15 cellular contexts compared by ENCODE assay signal in genomic region chr9:17318821-17319320, GRCh38.
"Had no signal": no experiment of that assay in that cellular context is flagged by ENCODE, and none has a peak within 500 bp of the region (broad histone marks: within the 10 kb centered on the region; RNA-seq: fewer than 3 reads in every experiment).

No MANE protein-coding gene starts in this region.

- H3K4me3 ChIP-seq: cardiac muscle cell, dorsolateral prefrontal cortex, thyroid gland had no signal

- H3K4me1 Mint-ChIP-seq: activated B cell treated with CpG ODN at 0.5 μM for 24 hours; activated naive CD8-positive, alpha-beta T cell treated with anti-CD3 and anti-CD28 coated beads, Interleukin-2, amount 10 ng/mL, durations not matched to agents 7 days and 5 days; stimulated activated memory B cell treated with anti-CD40 and anti-IgM and Interleukin-4, amounts not matched to agents 10 μg/mL and 1 μg/mL and 100 μg/mL, for 72 hours had no signal

- H3K9me3 Mint-ChIP-seq: activated B cell treated with CpG ODN at 0.5 μM for 24 hours; activated naive CD8-positive, alpha-beta T cell treated with anti-CD3 and anti-CD28 coated beads, Interleukin-2, amount 10 ng/mL, durations not matched to agents 7 days and 5 days; natural killer cell treated with Interleukin-12 subunit alpha and Interleukin-12 subunit beta and Interleukin-15 and Interleukin-18, amount 100 ng/mL, for 72 hours; stimulated activated memory B cell treated with anti-CD40 and anti-IgM and Interleukin-4, amounts not matched to agents 10 μg/mL and 1 μg/mL and 100 μg/mL, for 72 hours had no signal

- DNase-seq: activated B cell treated with CpG ODN at 0.5 μM for 24 hours; activated CD4-positive, alpha-beta T cell treated with anti-CD3 and anti-CD28 coated beads for 48 hours; activated CD8-positive, alpha-beta memory T cell treated with anti-CD3 and anti-CD28 coated beads, Interleukin-2, amount 50 U/mL, for 48 hours; activated naive CD8-positive, alpha-beta T cell treated with anti-CD3 and anti-CD28 coated beads, Interleukin-2, amount 10 ng/mL, durations not matched to agents 7 days and 5 days; aorta; dorsolateral prefrontal cortex; foreskin melanocyte; kidney glomerular epithelial cell; mesendoderm; posterior cingulate gyrus; retina; thyroid gland had no signal

- H3K27ac ChIP-seq: cardiac muscle cell, dorsolateral prefrontal cortex, thyroid gland had no signal

- H3K4me1 ChIP-seq: thyroid gland had no signal

- ATAC-seq: natural killer cell treated with Interleukin-12 subunit alpha and Interleukin-12 subunit beta and Interleukin-15 and Interleukin-18, amount 100 ng/mL, for 72 hours; stimulated activated memory B cell treated with anti-CD40 and anti-IgM and Interleukin-4, amounts not matched to agents 10 μg/mL and 1 μg/mL and 100 μg/mL, for 72 hours had no signal

- H3K27me3 Mint-ChIP-seq: activated B cell treated with CpG ODN at 0.5 μM for 24 hours; activated naive CD8-positive, alpha-beta T cell treated with anti-CD3 and anti-CD28 coated beads, Interleukin-2, amount 10 ng/mL, durations not matched to agents 7 days and 5 days; natural killer cell treated with Interleukin-12 subunit alpha and Interleukin-12 subunit beta and Interleukin-15 and Interleukin-18, amount 100 ng/mL, for 72 hours; stimulated activated memory B cell treated with anti-CD40 and anti-IgM and Interleukin-4, amounts not matched to agents 10 μg/mL and 1 μg/mL and 100 μg/mL, for 72 hours had no signal

- H3K27me3 ChIP-seq: cardiac muscle cell, dorsolateral prefrontal cortex, thyroid gland had no signal

- H3K27ac Mint-ChIP-seq: activated B cell treated with CpG ODN at 0.5 μM for 24 hours; activated naive CD8-positive, alpha-beta T cell treated with anti-CD3 and anti-CD28 coated beads, Interleukin-2, amount 10 ng/mL, durations not matched to agents 7 days and 5 days; natural killer cell treated with Interleukin-12 subunit alpha and Interleukin-12 subunit beta and Interleukin-15 and Interleukin-18, amount 100 ng/mL, for 72 hours; stimulated activated memory B cell treated with anti-CD40 and anti-IgM and Interleukin-4, amounts not matched to agents 10 μg/mL and 1 μg/mL and 100 μg/mL, for 72 hours had no signal

- H3K4me3 Mint-ChIP-seq: activated B cell treated with CpG ODN at 0.5 μM for 24 hours; activated naive CD8-positive, alpha-beta T cell treated with anti-CD3 and anti-CD28 coated beads, Interleukin-2, amount 10 ng/mL, durations not matched to agents 7 days and 5 days; natural killer cell treated with Interleukin-12 subunit alpha and Interleukin-12 subunit beta and Interleukin-15 and Interleukin-18, amount 100 ng/mL, for 72 hours; stimulated activated memory B cell treated with anti-CD40 and anti-IgM and Interleukin-4, amounts not matched to agents 10 μg/mL and 1 μg/mL and 100 μg/mL, for 72 hours had no signal

- H3K9me3 ChIP-seq: thyroid gland had no signal

- H3K36me3 Mint-ChIP-seq: activated naive CD8-positive, alpha-beta T cell treated with anti-CD3 and anti-CD28 coated beads, Interleukin-2, amount 10 ng/mL, durations not matched to agents 7 days and 5 days; natural killer cell treated with Interleukin-12 subunit alpha and Interleukin-12 subunit beta and Interleukin-15 and Interleukin-18, amount 100 ng/mL, for 72 hours; stimulated activated memory B cell treated with anti-CD40 and anti-IgM and Interleukin-4, amounts not matched to agents 10 μg/mL and 1 μg/mL and 100 μg/mL, for 72 hours had no signal

- H3K36me3 ChIP-seq: cardiac muscle cell, thyroid gland had no signal
